In the genomic region with DNA sequence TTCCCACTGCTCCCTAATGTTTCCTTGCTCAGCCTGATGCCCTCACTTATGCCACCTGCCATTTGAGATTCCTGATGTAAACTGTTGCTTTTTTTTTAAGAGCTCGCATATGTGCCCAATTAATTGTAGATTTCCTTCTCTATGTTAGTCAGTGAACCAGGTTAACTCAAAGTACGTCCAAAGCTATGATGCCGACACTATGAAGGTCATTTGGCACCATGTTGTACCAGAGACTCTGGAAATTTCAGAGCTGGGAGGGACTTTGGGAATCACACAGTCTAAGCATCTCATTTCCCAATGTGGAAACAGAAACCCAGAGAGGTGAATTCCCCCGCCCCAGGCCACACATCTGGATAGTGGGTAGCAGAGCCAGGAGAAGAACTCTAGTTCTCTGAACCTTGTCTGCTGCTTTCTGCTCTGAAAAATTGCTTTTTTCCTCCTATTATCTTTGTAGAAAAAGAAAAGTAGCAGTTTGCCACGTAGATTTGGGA, we compare ENCODE assay signal across 17 cellular contexts. TPM values are rescaled to one million over a fixed set of nuclear protein-coding genes. Genes with fewer than 3 reads are reported as not detected.
A peak's percentile ranks its signal among the peaks of the same experiment; 100 is the strongest.
DNase-seq lines count a peak whose midpoint lies in the region; ATAC-seq, FAIRE-seq and TF ChIP-seq lines count a peak whose summit lies in the region.
"Had no signal": no experiment of that assay in that cellular context is flagged by ENCODE, and none has a peak within 500 bp of the region (broad histone marks: within the 10 kb centered on the region; RNA-seq: fewer than 3 reads in every experiment).

No MANE protein-coding gene starts in this region.

- H3K4me3 ChIP-seq in IMR-90 (ENCODE audit: insufficient read depth, low read depth, low read length): no peak overlapping the region
- no peak overlapping the region for H3K4me3 ChIP-seq in hepatocyte
- H3K4me3 ChIP-seq in tibial artery: no peak overlapping the region
- H3K4me3 ChIP-seq in small intestine (ENCODE audit: low read depth in 1 of 2, low read length in 2 of 2): no peak overlapping the region
- H3K4me3 ChIP-seq: BLaER1 treated with 17β-estradiol and CSF1 and Interleukin-3, amounts not matched to agents 10 nM and 100 nM; heart right ventricle; sigmoid colon had no signal

- intact Hi-C loops in IMR-90 (cut with micrococcal nuclease): loop anchor here (1.0 kb wide), 1 partner anchor 270 kb away; no protein-coding TSS in a partner anchor
- intact Hi-C loops in tibial artery (cut with DNase I; ENCODE audit: low total_unique reads): no loop called here

- no TSS peak for BruUV-seq in IMR-90 (replicated peaks; lab: Mats Ljungman, UMichigan)

- dilution Hi-C loops in IMR-90 (cut with HindIII; ENCODE audit: low sequenced_read_pairs, unreplicated experiment): no loop called here

- no peak overlapping the region for H3K56ac ChIP-seq in IMR-90 (ENCODE audit: extremely low read depth, insufficient read depth, low read length)

- no peaks in the 10 kb centered on the region for H3K9me2 ChIP-seq in hepatocyte (replicated peaks; ENCODE audit: insufficient read depth)

- TF ChIP-seq CTCF in IMR-90 (conservative IDR thresholded peaks at IDR 0.05; ENCODE audit: low read depth, low read length) (no peak), VCaP (conservative IDR thresholded peaks at IDR 0.05) (peak; percentile 59; the same call in 1 of the 2 replicates), hepatocyte (IDR thresholded peaks at IDR 0.05; ENCODE audit: poor library complexity) (no peak), tibial artery (IDR thresholded peaks at IDR 0.05) (no peak), GM10266 (IDR thresholded peaks at IDR 0.05; ENCODE audit: control insufficient read depth, insufficient read depth, low read depth, missing control alignments) (no peak), foreskin keratinocyte (conservative IDR thresholded peaks at IDR 0.05) (no peak)

- no peak overlapping the region for H3K23ac ChIP-seq in IMR-90 (ENCODE audit: low read depth, low read length)

- no peaks in the 10 kb centered on the region for H3K79me1 ChIP-seq in IMR-90 (ENCODE audit: low read depth in 1 of 2, low read length in 2 of 2)

- H2BK120ac ChIP-seq in IMR-90 (ENCODE audit: low read depth, low read length): no peak overlapping the region; the same call in 1 of the 2 replicates

- H4K5ac ChIP-seq in IMR-90 (ENCODE audit: low read depth, low read length): no peak overlapping the region

- H4K20me1 ChIP-seq in IMR-90 (ENCODE audit: insufficient read depth, low read length) (peaks cover 4% of the 10 kb centered on the region; the same call in 1 of the 2 replicates), hepatocyte (ENCODE audit: insufficient read depth, poor library complexity, severe bottlenecking) (no peaks in the 10 kb centered on the region)
- H4K20me1 ChIP-seq: BLaER1 treated with 17β-estradiol and CSF1 and Interleukin-3, amounts not matched to agents 10 nM and 100 nM had no signal

- H2AFZ ChIP-seq in IMR-90 (replicated peaks; ENCODE audit: low read length, poor library complexity) (no peak overlapping the region), hepatocyte (no peak overlapping the region)

- H3K4me2 ChIP-seq in IMR-90 (ENCODE audit: low read depth, low read length) (no peak overlapping the region), hepatocyte (peak overlapping the region; percentile 17)

- H3K36me3 ChIP-seq in IMR-90 (ENCODE audit: control insufficient read depth, insufficient read depth, low read length) (no peaks in the 10 kb centered on the region), hepatocyte (replicated peaks; ENCODE audit: insufficient read depth, low read depth) (no peaks in the 10 kb centered on the region), tibial artery (no peaks in the 10 kb centered on the region), small intestine (ENCODE audit: control insufficient read depth in 2 of 2, insufficient read depth in 2 of 2, low read length in 2 of 2) (no peaks in the 10 kb centered on the region)
- H3K36me3 ChIP-seq: BLaER1 treated with 17β-estradiol and CSF1 and Interleukin-3, amounts not matched to agents 10 nM and 100 nM; heart right ventricle; sigmoid colon had no signal

- H3K4me1 ChIP-seq in IMR-90 (ENCODE audit: control insufficient read depth, insufficient read depth, low read length): peaks cover 6% of the 10 kb centered on the region
- peaks cover 12% of the 10 kb centered on the region for H3K4me1 ChIP-seq in hepatocyte (ENCODE audit: insufficient read depth)
- peaks cover 0 to 23% (median 10%) of the 10 kb centered on the region in 4 donors for H3K4me1 ChIP-seq in tibial artery
- H3K4me1 ChIP-seq in small intestine (ENCODE audit: control insufficient read depth in 2 of 2, insufficient read depth in 1 of 2, low read depth in 1 of 2, low read length in 1 of 2): no peaks in the 10 kb centered on the region
- peaks cover 6% of the 10 kb centered on the region for H3K4me1 ChIP-seq in foreskin keratinocyte
- H3K4me1 ChIP-seq: sigmoid colon had no signal

- 0 out of 2 replicates have a peak overlapping the region, but pooled peaks have one; percentile 15 for H3K14ac ChIP-seq in IMR-90 (replicated peaks; ENCODE audit: low read depth, low read length)

- H3K9me1 ChIP-seq in IMR-90 (ENCODE audit: insufficient read depth, low read length): peaks cover 10% of the 10 kb centered on the region

- POLR2A ChIA-PET in IMR-90 (lab: Charles Lee; ENCODE audit: unreplicated experiment): no interaction called here

- H3K9ac ChIP-seq in IMR-90 (ENCODE audit: low read depth, low read length): no peak overlapping the region
- H3K9ac ChIP-seq: BLaER1 treated with 17β-estradiol and CSF1 and Interleukin-3, amounts not matched to agents 10 nM and 100 nM had no signal

- 0 out of 4 replicates have a peak overlapping the region, but pooled peaks of 1 of the 2 experiments have one; percentile 7 for H4K8ac ChIP-seq in IMR-90 (ENCODE audit: low read depth in 2 of 2, low read length in 2 of 2)

- H3K27ac ChIP-seq in IMR-90 (ENCODE audit: insufficient read depth, low read length) (no peak overlapping the region), VCaP (no peak overlapping the region), hepatocyte (peak overlapping the region; percentile 72), tibial artery (peak overlapping the region; percentile 73 to 77), small intestine (ENCODE audit: low read depth in 1 of 2, low read length in 1 of 2) (no peak overlapping the region), foreskin keratinocyte (no peak overlapping the region)

- no peak overlapping the region for H2BK5ac ChIP-seq in IMR-90 (ENCODE audit: low read depth, low read length, poor library complexity, severe bottlenecking)

- no peak for DNase-seq in IMR-90
- no peak for DNase-seq in hepatocyte (ENCODE audit: low spot score)
- peak in 1 of 2 donors; percentile 35 for DNase-seq in tibial artery
- DNase-seq in GM10266 (ENCODE audit: extremely low spot score): no peak
- DNase-seq in midbrain (lab: John Stamatoyannopoulos, UW): no peak
- DNase-seq in small intestine: no peak
- DNase-seq in foreskin keratinocyte: no peak
- DNase-seq: activated CD4-positive, CD25-positive, alpha-beta regulatory T cell treated with anti-CD3 and anti-CD28 coated beads, Interleukin-2, amount 50 U/mL, for 72 hours; activated gamma-delta T cell treated with Interleukin-2 at 50 U/mL for 16 hours; cortex of kidney; SIG-M5; stimulated activated CD4-positive, alpha-beta T cell treated with anti-CD3 and anti-CD28 coated beads, Interleukin-4, amount 100 ng/mL, for 24 hours had no signal

- H3K18ac ChIP-seq in IMR-90 (ENCODE audit: low read depth, low read length): no peak overlapping the region

- no peak for TF ChIP-seq POLR2A in IMR-90 (IDR thresholded peaks at IDR 0.05; ENCODE audit: low read depth, low read length)

- H3K9me3 ChIP-seq in IMR-90 (ENCODE audit: control insufficient read depth, insufficient read depth, low read length) (no peaks in the 10 kb centered on the region), hepatocyte (ENCODE audit: low read depth) (no peaks in the 10 kb centered on the region), tibial artery (no peaks in the 10 kb centered on the region), small intestine (ENCODE audit: control insufficient read depth, low read depth) (no peaks in the 10 kb centered on the region)
- H3K9me3 ChIP-seq: BLaER1 treated with 17β-estradiol and CSF1 and Interleukin-3, amounts not matched to agents 10 nM and 100 nM; heart right ventricle; sigmoid colon had no signal

- H3K27me3 ChIP-seq in IMR-90 (ENCODE audit: control insufficient read depth, insufficient read depth, low read length) (peaks cover 3% of the 10 kb centered on the region; the same call in 1 of the 2 replicates), hepatocyte (no peaks in the 10 kb centered on the region), tibial artery (no peaks in the 10 kb centered on the region), small intestine (ENCODE audit: control insufficient read depth in 2 of 2, insufficient read depth in 2 of 2, low read length in 2 of 2) (peaks cover 0 to 2% of the 10 kb centered on the region in 2 donors), foreskin keratinocyte (peaks cover 8% of the 10 kb centered on the region)
- H3K27me3 ChIP-seq: BLaER1 treated with 17β-estradiol and CSF1 and Interleukin-3, amounts not matched to agents 10 nM and 100 nM; heart right ventricle; sigmoid colon had no signal

- no peak overlapping the region for H2AK9ac ChIP-seq in IMR-90 (replicated peaks; ENCODE audit: low read depth, low read length, poor library complexity)

- in situ Hi-C loops in IMR-90 (cut with MboI; ENCODE audit: low sequenced_read_pairs): no loop called here

- H3K4ac ChIP-seq in IMR-90 (ENCODE audit: low read depth, low read length): peak overlapping the region; percentile 55

- FAIRE-seq in small intestine (lab: Jason Lieb, UNC): no peak
- FAIRE-seq: keratinocyte had no signal

- ATAC-seq in IMR-90 (ENCODE audit: low read depth) (no peak), foreskin keratinocyte (no peak)

- H2BK15ac ChIP-seq in IMR-90 (ENCODE audit: low read depth, low read length): no peak overlapping the region

- WGBS in IMR-90 (ENCODE audit: extremely low coverage in 2 of 2, insufficient read length in 1 of 2), 2 experiments: 50% methylated on average over 2 of the region's 5 CpGs; no CpG with 5 or more reads in 1 of the 2 experiments
- 50% methylated on average over 5 of the region's 5 CpGs for WGBS in hepatocyte (ENCODE audit: low lambda C conversion rate, missing lambda C conversion rate)
- 62 to 70% (median 62%) methylated on average over 5 of the region's 5 CpGs for WGBS in small intestine, 3 donors

- CTCF ChIA-PET in IMR-90 (lab: Yijun Ruan, JAX): interaction anchor here (0.6 to 1.8 kb wide), 11 partner anchors 9 to 366 kb away, joined by 3 to 7 read pairs (median 3); no protein-coding TSS in a partner anchor

- TF ChIP-seq RAD21 in IMR-90 (IDR thresholded peaks at IDR 0.05; ENCODE audit: low read length): no peak

- H3K79me2 ChIP-seq in hepatocyte: no peaks in the 10 kb centered on the region

- no peak overlapping the region for H4K91ac ChIP-seq in IMR-90 (ENCODE audit: insufficient read depth, low read depth, low read length)

- H2AK5ac ChIP-seq in IMR-90 (ENCODE audit: low read depth, low read length): no peak overlapping the region

- peak overlapping the region; percentile 25; the same call in 1 of the 2 replicates for H2BK20ac ChIP-seq in IMR-90 (ENCODE audit: low read depth, low read length)

RNA-seq across cellular contexts. Expression of a gene that starts 38.5 kb away (rescaled TPM):
- 0.83 and 0.90 TPM in 2 replicates for total RNA-seq in IMR-90 (2012; rRNA removed)
- 0.09 and 0.29 TPM in 2 replicates for polyA plus RNA-seq in IMR-90 (2012; rRNA removed)
- 0.10 and 0.39 TPM in 2 replicates for polyA plus RNA-seq in IMR-90 (2012; cell fraction: cytosol; rRNA removed)
- 0.07 TPM in 1 of 2 replicates, not detected in the other for polyA plus RNA-seq in IMR-90 (2012; cell fraction: nucleus; rRNA removed; ENCODE audit: low replicate concordance)
- 1.7 and 2.4 TPM in 2 replicates for total RNA-seq in hepatocyte
- 0.91 and 3.4 TPM in 2 replicates for polyA plus RNA-seq in hepatocyte
- 1 to 10 TPM in 2 of 3 donors, not detected in 1; 3.5 to 8.4 TPM for polyA plus RNA-seq in small intestine
- total RNA-seq in foreskin keratinocyte: 0.18 and 0.41 TPM in 2 replicates
- polyA plus RNA-seq in foreskin keratinocyte: 0.17 and 0.19 TPM in 2 replicates

Comparison
In these comparisons a context has a peak if more than half of its experiments do, and no peak if none do; other contexts are left out.
1. H3K27ac ChIP-seq: peak in hepatocyte (single experiment) and tibial artery (2 of 2); none in IMR-90 (single experiment), VCaP (single experiment), small intestine (0 of 2) and foreskin keratinocyte (single experiment).